In the genomic region with DNA sequence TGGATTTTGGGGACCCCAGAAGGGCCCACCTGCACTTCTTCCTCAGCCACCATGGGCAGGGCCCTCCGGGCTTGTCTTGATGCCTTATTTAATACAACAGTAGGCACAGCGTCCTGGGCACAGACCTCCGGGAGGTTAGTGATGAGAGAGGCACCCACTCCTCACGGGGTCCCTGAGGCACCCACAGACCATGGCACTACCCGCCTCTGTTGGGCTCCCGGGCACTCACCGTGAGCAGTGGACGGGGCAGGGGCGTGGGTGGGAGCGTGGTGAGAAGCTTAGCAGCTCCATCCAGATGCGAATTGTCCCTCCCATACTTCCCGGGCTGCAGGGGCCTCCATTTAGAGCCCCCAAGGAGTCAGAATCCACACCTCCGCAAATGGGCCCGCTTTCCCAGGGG, we compare ENCODE assay signal across 9 cellular contexts. TPM values are rescaled to one million over a fixed set of nuclear protein-coding genes. Genes with fewer than 3 reads are reported as not detected.
DNase-seq lines count a peak whose midpoint lies in the region; ATAC-seq and TF ChIP-seq lines count a peak whose summit lies in the region.
"Had no signal": no experiment of that assay in that cellular context is flagged by ENCODE, and none has a peak within 500 bp of the region (broad histone marks: within the 10 kb centered on the region; RNA-seq: fewer than 3 reads in every experiment).

No MANE protein-coding gene starts in this region.

- H3K36me3 ChIP-seq in Peyer's patch (no peaks in the 10 kb centered on the region), sigmoid colon (no peaks in the 10 kb centered on the region)

- H3K4me1 ChIP-seq in Peyer's patch: peaks cover 0 to 17% (median 7%) of the 10 kb centered on the region in 4 donors
- peaks cover 0 to 14% (median 13%) of the 10 kb centered on the region in 4 donors for H3K4me1 ChIP-seq in sigmoid colon

- ATAC-seq in HG02885 (IDR thresholded peaks at IDR 0.05; ENCODE audit: poor library complexity, unreplicated experiment) (no peak), GM21526 (IDR thresholded peaks at IDR 0.05; ENCODE audit: low FRiP score, unreplicated experiment) (no peak)

- intact Hi-C loops in sigmoid colon (cut with DNase I): no loop called here

- H3K27me3 ChIP-seq in Peyer's patch: no peaks in the 10 kb centered on the region
- H3K27me3 ChIP-seq in sigmoid colon: no peaks in the 10 kb centered on the region

- TF ChIP-seq EP300 in sigmoid colon (IDR thresholded peaks at IDR 0.05): no peak

- 78 to 83% methylated on average over 14 of the region's 14 CpGs for WGBS in sigmoid colon, 2 donors

- no peak for TF ChIP-seq POLR2A in Peyer's patch (IDR thresholded peaks at IDR 0.05)
- no peak for TF ChIP-seq POLR2A in sigmoid colon (IDR thresholded peaks at IDR 0.05)

- no peaks in the 10 kb centered on the region for H3K9me3 ChIP-seq in Peyer's patch
- H3K9me3 ChIP-seq in sigmoid colon: no peaks in the 10 kb centered on the region

- DNase-seq in Peyer's patch: no peak
- DNase-seq in foreskin fibroblast: no peak
- DNase-seq in sigmoid colon: no peak
- no peak for DNase-seq in activated CD4-positive, alpha-beta T cell treated with anti-CD3 and anti-CD28 coated beads for 1 hour
- no peak for DNase-seq in iPS-NIHi7 (ENCODE audit: extremely low spot score)

- TF ChIP-seq CTCF in C4-2B (conservative IDR thresholded peaks at IDR 0.05) (no peak), Peyer's patch (IDR thresholded peaks at IDR 0.05) (no peak), foreskin fibroblast (IDR thresholded peaks at IDR 0.05; ENCODE audit: low read depth, low read length) (no peak), sigmoid colon (IDR thresholded peaks at IDR 0.05) (no peak)

- H3K4me3 ChIP-seq in Peyer's patch (peak overlapping the region in 3 of 4 donors; percentile 42 to 53 (median 52)), foreskin fibroblast (ENCODE audit: low read depth in 1 of 2, low read length in 2 of 2) (peak overlapping the region; percentile 43 to 52), sigmoid colon (peak overlapping the region in 3 of 4 donors; percentile 38 to 47 (median 46))

- H3K27ac ChIP-seq in C4-2B (peak overlapping the region; percentile 83), Peyer's patch (no peak overlapping the region), sigmoid colon (peak overlapping the region in 1 of 4 donors; percentile 62)

RNA-seq across cellular contexts. Expression of gene MESP2, which starts 0.3 kb away (rescaled TPM):
- not detected for total RNA-seq in Peyer's patch
- not detected for total RNA-seq in sigmoid colon
- 1 to 10 TPM in 2 of 3 donors, not detected in 1; 1.3 to 1.8 TPM for polyA plus RNA-seq in sigmoid colon
- total RNA-seq: activated CD8-positive, alpha-beta memory T cell treated with anti-CD3 and anti-CD28 coated beads, Interleukin-2, amount 10 ng/mL, durations not matched to agents 7 days and 5 days had no signal

RNA-seq across cellular contexts. Expression of gene MESP1, which starts 24.8 kb away (rescaled TPM):
- total RNA-seq in Peyer's patch (1 to 10 TPM in 2 of 4 donors, under 1 TPM in 1, not detected in 1; 0.95 to 6.6 (median 1.6) TPM), sigmoid colon (1 to 10 TPM; 2.7 to 8.4 (median 3.3) TPM)
- polyA plus RNA-seq in sigmoid colon: 10 to 100 TPM in 1 of 3 donors, 1 to 10 TPM in 2; 2.7 to 10.2 (median 4.2) TPM

RNA-seq across cellular contexts. Expression of gene ANPEP, which starts 38.8 kb away (rescaled TPM):
- total RNA-seq in Peyer's patch (1,000 to 10,000 TPM in 3 of 4 donors, 100 to 1,000 TPM in 1; 295 to 7,069 (median 4,830) TPM), sigmoid colon (10 to 100 TPM in 1 of 4 donors, 1 to 10 TPM in 3; 4.4 to 24.6 (median 6.2) TPM)
- polyA plus RNA-seq in sigmoid colon: 100 to 1,000 TPM; 108 to 229 (median 166) TPM

Comparison
In these comparisons a context has a peak if more than half of its experiments do, and no peak if none do; other contexts are left out.
1. RNA of gene ANPEP, which starts 38.8 kb away (total RNA-seq): 295 to 7,069 TPM in Peyer's patch; 4.4 to 24.6 TPM in sigmoid colon; every median in the first group is over 10 times any median in the second.
2. Peak in every context shown above with its lines, with median percentiles within 50 percentile points of each other: H3K4me3 ChIP-seq.